In the genomic region with DNA sequence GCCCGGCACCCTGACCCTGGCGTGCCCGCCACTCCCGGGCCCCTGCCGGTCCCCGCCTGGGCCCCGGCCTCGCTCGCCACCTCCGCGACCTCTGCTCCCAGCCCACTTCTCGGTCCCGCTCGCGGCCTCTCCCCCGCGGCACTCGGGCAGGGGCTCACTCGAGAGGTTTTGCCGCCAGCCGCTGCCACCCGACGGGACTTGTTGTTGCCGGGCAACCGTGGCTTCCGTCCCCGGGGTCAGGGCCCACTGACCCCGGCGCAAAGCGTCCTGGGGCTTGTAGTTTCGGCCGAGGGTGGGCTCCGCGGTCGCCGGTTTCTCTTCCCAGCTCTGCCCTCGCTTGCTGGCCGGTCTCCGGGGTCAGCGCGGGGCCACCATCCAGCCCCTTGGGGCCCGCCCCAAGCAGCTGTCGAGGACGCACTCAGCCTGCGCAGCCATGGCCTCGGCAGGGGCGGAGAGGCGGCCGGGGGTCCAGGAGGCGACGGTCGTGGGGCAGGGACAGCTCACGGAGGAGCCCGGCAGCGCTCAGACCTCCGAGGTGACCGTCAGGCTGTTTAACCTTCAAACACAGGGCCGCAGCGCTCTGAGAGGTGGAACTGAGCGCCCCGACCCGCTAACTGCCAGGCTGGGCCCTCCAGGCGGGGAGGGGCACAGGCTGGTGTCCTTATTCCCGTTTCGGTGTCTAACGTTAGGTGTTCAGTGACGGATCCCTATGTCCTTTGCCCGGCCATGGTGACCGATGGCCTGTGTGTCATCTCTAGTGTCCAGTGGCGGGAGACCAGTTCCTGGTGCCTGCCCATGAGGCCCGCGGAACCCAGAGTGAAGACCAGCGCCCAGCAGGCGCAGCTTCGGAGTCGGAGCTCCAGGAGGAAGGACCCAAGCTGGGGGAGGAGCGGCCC, we compare ENCODE assay signal across 1 cellular context.
TF ChIP-seq lines count a peak whose summit lies in the region.

A gene with protein sequence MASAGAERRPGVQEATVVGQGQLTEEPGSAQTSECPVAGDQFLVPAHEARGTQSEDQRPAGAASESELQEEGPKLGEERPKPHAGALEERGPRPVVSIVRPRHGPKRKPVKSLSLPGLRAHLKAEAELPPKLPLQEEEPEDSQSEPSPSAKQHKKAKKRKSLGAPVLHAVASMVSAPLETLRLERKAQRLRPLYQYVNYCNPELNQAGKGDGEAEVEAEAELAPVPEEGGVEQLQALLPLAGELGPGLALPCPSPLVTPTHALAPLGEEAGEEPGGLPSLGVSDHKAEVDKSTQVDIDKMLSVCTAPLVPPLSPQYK (plus strand): TSS at position 277 of the 896 bp plus-strand sequence. CDS start 157 bp downstream, at position 434.
Gene ENKD1 (minus strand): TSS at position 213 of the 896 bp plus-strand sequence. CDS start 308 bp downstream, outside the sequence.

TF ChIP-seq in HepG2, 621 proteins besides CTCF, POLR2A, EP300 and RAD21 (continued from another document and continues in another):
- TF ChIP-seq, protein P1, sequence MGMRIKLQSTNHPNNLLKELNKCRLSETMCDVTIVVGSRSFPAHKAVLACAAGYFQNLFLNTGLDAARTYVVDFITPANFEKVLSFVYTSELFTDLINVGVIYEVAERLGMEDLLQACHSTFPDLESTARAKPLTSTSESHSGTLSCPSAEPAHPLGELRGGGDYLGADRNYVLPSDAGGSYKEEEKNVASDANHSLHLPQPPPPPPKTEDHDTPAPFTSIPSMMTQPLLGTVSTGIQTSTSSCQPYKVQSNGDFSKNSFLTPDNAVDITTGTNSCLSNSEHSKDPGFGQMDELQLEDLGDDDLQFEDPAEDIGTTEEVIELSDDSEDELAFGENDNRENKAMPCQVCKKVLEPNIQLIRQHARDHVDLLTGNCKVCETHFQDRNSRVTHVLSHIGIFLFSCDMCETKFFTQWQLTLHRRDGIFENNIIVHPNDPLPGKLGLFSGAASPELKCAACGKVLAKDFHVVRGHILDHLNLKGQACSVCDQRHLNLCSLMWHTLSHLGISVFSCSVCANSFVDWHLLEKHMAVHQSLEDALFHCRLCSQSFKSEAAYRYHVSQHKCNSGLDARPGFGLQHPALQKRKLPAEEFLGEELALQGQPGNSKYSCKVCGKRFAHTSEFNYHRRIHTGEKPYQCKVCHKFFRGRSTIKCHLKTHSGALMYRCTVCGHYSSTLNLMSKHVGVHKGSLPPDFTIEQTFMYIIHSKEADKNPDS (CRISPR knock-in tag; IDR thresholded peaks at IDR 0.05): no peak
- TF ChIP-seq, protein P2, sequence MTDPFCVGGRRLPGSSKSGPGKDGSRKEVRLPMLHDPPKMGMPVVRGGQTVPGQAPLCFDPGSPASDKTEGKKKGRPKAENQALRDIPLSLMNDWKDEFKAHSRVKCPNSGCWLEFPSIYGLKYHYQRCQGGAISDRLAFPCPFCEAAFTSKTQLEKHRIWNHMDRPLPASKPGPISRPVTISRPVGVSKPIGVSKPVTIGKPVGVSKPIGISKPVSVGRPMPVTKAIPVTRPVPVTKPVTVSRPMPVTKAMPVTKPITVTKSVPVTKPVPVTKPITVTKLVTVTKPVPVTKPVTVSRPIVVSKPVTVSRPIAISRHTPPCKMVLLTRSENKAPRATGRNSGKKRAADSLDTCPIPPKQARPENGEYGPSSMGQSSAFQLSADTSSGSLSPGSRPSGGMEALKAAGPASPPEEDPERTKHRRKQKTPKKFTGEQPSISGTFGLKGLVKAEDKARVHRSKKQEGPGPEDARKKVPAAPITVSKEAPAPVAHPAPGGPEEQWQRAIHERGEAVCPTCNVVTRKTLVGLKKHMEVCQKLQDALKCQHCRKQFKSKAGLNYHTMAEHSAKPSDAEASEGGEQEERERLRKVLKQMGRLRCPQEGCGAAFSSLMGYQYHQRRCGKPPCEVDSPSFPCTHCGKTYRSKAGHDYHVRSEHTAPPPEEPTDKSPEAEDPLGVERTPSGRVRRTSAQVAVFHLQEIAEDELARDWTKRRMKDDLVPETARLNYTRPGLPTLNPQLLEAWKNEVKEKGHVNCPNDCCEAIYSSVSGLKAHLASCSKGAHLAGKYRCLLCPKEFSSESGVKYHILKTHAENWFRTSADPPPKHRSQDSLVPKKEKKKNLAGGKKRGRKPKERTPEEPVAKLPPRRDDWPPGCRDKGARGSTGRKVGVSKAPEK (CRISPR knock-in tag; IDR thresholded peaks at IDR 0.05; ENCODE audit: borderline replicate concordance): no peak
- TF ChIP-seq KDM4B (CRISPR knock-in tag; IDR thresholded peaks at IDR 0.05): no peak; the same call in none of the 2 replicates
- no peak; the same call in 1 of the 2 replicates for TF ChIP-seq ZNF543 (CRISPR knock-in tag; IDR thresholded peaks at IDR 0.05)
- TF ChIP-seq ZNF33B (CRISPR knock-in tag; IDR thresholded peaks at IDR 0.05): no peak
- peak; percentile 59; the same call in 1 of the 2 replicates for TF ChIP-seq EEA1 (CRISPR knock-in tag; IDR thresholded peaks at IDR 0.05; ENCODE audit: borderline replicate concordance)
- peak; percentile 82; the same call in 1 of the 2 replicates for TF ChIP-seq PCBP1 (IDR thresholded peaks at IDR 0.05; ENCODE audit: borderline replicate concordance, low read depth, low read length)
- TF ChIP-seq, protein P3, sequence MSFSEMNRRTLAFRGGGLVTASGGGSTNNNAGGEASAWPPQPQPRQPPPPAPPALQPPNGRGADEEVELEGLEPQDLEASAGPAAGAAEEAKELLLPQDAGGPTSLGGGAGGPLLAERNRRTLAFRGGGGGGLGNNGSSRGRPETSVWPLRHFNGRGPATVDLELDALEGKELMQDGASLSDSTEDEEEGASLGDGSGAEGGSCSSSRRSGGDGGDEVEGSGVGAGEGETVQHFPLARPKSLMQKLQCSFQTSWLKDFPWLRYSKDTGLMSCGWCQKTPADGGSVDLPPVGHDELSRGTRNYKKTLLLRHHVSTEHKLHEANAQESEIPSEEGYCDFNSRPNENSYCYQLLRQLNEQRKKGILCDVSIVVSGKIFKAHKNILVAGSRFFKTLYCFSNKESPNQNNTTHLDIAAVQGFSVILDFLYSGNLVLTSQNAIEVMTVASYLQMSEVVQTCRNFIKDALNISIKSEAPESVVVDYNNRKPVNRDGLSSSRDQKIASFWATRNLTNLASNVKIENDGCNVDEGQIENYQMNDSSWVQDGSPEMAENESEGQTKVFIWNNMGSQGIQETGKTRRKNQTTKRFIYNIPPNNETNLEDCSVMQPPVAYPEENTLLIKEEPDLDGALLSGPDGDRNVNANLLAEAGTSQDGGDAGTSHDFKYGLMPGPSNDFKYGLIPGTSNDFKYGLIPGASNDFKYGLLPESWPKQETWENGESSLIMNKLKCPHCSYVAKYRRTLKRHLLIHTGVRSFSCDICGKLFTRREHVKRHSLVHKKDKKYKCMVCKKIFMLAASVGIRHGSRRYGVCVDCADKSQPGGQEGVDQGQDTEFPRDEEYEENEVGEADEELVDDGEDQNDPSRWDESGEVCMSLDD (CRISPR knock-in tag; IDR thresholded peaks at IDR 0.05; ENCODE audit: borderline replicate concordance): no peak; the same call in 1 of the 2 replicates
- no peak for TF ChIP-seq NFRKB (IDR thresholded peaks at IDR 0.05)
- TF ChIP-seq, protein P4, sequence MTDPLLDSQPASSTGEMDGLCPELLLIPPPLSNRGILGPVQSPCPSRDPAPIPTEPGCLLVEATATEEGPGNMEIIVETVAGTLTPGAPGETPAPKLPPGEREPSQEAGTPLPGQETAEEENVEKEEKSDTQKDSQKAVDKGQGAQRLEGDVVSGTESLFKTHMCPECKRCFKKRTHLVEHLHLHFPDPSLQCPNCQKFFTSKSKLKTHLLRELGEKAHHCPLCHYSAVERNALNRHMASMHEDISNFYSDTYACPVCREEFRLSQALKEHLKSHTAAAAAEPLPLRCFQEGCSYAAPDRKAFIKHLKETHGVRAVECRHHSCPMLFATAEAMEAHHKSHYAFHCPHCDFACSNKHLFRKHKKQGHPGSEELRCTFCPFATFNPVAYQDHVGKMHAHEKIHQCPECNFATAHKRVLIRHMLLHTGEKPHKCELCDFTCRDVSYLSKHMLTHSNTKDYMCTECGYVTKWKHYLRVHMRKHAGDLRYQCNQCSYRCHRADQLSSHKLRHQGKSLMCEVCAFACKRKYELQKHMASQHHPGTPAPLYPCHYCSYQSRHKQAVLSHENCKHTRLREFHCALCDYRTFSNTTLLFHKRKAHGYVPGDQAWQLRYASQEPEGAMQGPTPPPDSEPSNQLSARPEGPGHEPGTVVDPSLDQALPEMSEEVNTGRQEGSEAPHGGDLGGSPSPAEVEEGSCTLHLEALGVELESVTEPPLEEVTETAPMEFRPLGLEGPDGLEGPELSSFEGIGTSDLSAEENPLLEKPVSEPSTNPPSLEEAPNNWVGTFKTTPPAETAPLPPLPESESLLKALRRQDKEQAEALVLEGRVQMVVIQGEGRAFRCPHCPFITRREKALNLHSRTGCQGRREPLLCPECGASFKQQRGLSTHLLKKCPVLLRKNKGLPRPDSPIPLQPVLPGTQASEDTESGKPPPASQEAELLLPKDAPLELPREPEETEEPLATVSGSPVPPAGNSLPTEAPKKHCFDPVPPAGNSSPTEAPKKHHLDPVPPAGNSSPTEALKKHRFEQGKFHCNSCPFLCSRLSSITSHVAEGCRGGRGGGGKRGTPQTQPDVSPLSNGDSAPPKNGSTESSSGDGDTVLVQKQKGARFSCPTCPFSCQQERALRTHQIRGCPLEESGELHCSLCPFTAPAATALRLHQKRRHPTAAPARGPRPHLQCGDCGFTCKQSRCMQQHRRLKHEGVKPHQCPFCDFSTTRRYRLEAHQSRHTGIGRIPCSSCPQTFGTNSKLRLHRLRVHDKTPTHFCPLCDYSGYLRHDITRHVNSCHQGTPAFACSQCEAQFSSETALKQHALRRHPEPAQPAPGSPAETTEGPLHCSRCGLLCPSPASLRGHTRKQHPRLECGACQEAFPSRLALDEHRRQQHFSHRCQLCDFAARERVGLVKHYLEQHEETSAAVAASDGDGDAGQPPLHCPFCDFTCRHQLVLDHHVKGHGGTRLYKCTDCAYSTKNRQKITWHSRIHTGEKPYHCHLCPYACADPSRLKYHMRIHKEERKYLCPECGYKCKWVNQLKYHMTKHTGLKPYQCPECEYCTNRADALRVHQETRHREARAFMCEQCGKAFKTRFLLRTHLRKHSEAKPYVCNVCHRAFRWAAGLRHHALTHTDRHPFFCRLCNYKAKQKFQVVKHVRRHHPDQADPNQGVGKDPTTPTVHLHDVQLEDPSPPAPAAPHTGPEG (CRISPR knock-in tag; IDR thresholded peaks at IDR 0.05): peak; percentile 26; the same call in 1 of the 2 replicates
- TF ChIP-seq ZMYM3 (CRISPR knock-in tag; IDR thresholded peaks at IDR 0.05): no peak
- no peak for TF ChIP-seq ZNF136 (CRISPR knock-in tag; IDR thresholded peaks at IDR 0.05; ENCODE audit: low read depth)
- no peak; the same call in 1 of the 2 replicates for TF ChIP-seq MYNN (CRISPR knock-in tag; IDR thresholded peaks at IDR 0.05; ENCODE audit: low read depth)
- peak; percentile 18; the same call in 1 of the 2 replicates for TF ChIP-seq FOSL2 (CRISPR knock-in tag; IDR thresholded peaks at IDR 0.05)
- TF ChIP-seq ATAD3A (CRISPR knock-in tag; IDR thresholded peaks at IDR 0.05): no peak
- TF ChIP-seq ZZZ3 (CRISPR knock-in tag; IDR thresholded peaks at IDR 0.05; ENCODE audit: borderline replicate concordance): no peak
- no peak for TF ChIP-seq PAX8 (CRISPR knock-in tag; IDR thresholded peaks at IDR 0.05; ENCODE audit: borderline replicate concordance)
- TF ChIP-seq, protein P5, sequence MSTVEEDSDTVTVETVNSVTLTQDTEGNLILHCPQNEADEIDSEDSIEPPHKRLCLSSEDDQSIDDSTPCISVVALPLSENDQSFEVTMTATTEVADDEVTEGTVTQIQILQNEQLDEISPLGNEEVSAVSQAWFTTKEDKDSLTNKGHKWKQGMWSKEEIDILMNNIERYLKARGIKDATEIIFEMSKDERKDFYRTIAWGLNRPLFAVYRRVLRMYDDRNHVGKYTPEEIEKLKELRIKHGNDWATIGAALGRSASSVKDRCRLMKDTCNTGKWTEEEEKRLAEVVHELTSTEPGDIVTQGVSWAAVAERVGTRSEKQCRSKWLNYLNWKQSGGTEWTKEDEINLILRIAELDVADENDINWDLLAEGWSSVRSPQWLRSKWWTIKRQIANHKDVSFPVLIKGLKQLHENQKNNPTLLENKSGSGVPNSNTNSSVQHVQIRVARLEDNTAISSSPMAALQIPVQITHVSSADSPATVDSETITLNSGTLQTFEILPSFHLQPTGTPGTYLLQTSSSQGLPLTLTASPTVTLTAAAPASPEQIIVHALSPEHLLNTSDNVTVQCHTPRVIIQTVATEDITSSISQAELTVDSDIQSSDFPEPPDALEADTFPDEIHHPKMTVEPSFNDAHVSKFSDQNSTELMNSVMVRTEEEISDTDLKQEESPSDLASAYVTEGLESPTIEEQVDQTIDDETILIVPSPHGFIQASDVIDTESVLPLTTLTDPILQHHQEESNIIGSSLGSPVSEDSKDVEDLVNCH (CRISPR knock-in tag; IDR thresholded peaks at IDR 0.05): no peak
- TF ChIP-seq, protein P6, sequence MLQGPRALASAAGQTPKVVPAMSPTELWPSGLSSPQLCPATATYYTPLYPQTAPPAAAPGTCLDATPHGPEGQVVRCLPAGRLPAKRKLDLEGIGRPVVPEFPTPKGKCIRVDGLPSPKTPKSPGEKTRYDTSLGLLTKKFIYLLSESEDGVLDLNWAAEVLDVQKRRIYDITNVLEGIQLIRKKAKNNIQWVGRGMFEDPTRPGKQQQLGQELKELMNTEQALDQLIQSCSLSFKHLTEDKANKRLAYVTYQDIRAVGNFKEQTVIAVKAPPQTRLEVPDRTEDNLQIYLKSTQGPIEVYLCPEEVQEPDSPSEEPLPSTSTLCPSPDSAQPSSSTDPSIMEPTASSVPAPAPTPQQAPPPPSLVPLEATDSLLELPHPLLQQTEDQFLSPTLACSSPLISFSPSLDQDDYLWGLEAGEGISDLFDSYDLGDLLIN (CRISPR knock-in tag; IDR thresholded peaks at IDR 0.05; ENCODE audit: borderline replicate concordance): no peak
- TF ChIP-seq, protein P7, sequence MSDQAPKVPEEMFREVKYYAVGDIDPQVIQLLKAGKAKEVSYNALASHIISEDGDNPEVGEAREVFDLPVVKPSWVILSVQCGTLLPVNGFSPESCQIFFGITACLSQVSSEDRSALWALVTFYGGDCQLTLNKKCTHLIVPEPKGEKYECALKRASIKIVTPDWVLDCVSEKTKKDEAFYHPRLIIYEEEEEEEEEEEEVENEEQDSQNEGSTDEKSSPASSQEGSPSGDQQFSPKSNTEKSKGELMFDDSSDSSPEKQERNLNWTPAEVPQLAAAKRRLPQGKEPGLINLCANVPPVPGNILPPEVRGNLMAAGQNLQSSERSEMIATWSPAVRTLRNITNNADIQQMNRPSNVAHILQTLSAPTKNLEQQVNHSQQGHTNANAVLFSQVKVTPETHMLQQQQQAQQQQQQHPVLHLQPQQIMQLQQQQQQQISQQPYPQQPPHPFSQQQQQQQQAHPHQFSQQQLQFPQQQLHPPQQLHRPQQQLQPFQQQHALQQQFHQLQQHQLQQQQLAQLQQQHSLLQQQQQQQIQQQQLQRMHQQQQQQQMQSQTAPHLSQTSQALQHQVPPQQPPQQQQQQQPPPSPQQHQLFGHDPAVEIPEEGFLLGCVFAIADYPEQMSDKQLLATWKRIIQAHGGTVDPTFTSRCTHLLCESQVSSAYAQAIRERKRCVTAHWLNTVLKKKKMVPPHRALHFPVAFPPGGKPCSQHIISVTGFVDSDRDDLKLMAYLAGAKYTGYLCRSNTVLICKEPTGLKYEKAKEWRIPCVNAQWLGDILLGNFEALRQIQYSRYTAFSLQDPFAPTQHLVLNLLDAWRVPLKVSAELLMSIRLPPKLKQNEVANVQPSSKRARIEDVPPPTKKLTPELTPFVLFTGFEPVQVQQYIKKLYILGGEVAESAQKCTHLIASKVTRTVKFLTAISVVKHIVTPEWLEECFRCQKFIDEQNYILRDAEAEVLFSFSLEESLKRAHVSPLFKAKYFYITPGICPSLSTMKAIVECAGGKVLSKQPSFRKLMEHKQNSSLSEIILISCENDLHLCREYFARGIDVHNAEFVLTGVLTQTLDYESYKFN (CRISPR knock-in tag; conservative IDR thresholded peaks at IDR 0.05): no peak
- no peak for TF ChIP-seq TMF1 (CRISPR knock-in tag; IDR thresholded peaks at IDR 0.05; ENCODE audit: low read depth)
- no peak for TF ChIP-seq HNF4G (IDR thresholded peaks at IDR 0.05; ENCODE audit: borderline replicate concordance, low read depth, low read length)
- peak; percentile 16; the same call in 1 of the 2 replicates for TF ChIP-seq HNF4G (CRISPR knock-in tag; IDR thresholded peaks at IDR 0.05; ENCODE audit: borderline replicate concordance, low read depth)
